In genomic region chr12:6158263-6158662, GRCh38 we compare ENCODE assay signal across 1 cellular context.
TF ChIP-seq lines count a peak whose summit lies in the region.

No MANE protein-coding gene starts in this region.

TF ChIP-seq in IMR-90, 13 proteins besides CTCF, POLR2A, EP300 and RAD21:
- TF ChIP-seq NFE2L2 (IDR thresholded peaks at IDR 0.05; ENCODE audit: low read depth, low read length), result no peak
- no peak for TF ChIP-seq SMC3 (IDR thresholded peaks at IDR 0.05; ENCODE audit: low read depth, low read length)
- TF ChIP-seq CEBPB (IDR thresholded peaks at IDR 0.05; ENCODE audit: low read depth, low read length), result no peak
- no peak for TF ChIP-seq MAFK (IDR thresholded peaks at IDR 0.05; ENCODE audit: low read depth, low read length)
- TF ChIP-seq USF2 (IDR thresholded peaks at IDR 0.05; ENCODE audit: low read depth, low read length), result no peak
- no peak for TF ChIP-seq MAZ (IDR thresholded peaks at IDR 0.05; ENCODE audit: borderline replicate concordance, low read depth, low read length)
- no peak for TF ChIP-seq BHLHE40 (IDR thresholded peaks at IDR 0.05; ENCODE audit: low read depth, low read length)
- no peak for TF ChIP-seq RFX5 (IDR thresholded peaks at IDR 0.05; ENCODE audit: low read depth, low read length)
- TF ChIP-seq FOS (IDR thresholded peaks at IDR 0.05; ENCODE audit: low read depth, low read length), result no peak
- no peak for TF ChIP-seq ELK1 (IDR thresholded peaks at IDR 0.05; ENCODE audit: borderline replicate concordance, low read depth, low read length)
- TF ChIP-seq MXI1 (IDR thresholded peaks at IDR 0.05; ENCODE audit: borderline replicate concordance, low read depth, low read length), result no peak
- no peak for TF ChIP-seq CHD1 (IDR thresholded peaks at IDR 0.05; ENCODE audit: low read depth, low read length)
- TF ChIP-seq RCOR1 (IDR thresholded peaks at IDR 0.05; ENCODE audit: insufficient replicate concordance, low read length), result no peak
